8 cellular contexts compared by ENCODE assay signal in genomic region chr1:65264197-65264929, GRCh38. TPM values are rescaled to one million over a fixed set of nuclear protein-coding genes. Genes with fewer than 3 reads are reported as not detected.
DNase-seq lines count a peak whose midpoint lies in the region; ATAC-seq and TF ChIP-seq lines count a peak whose summit lies in the region.

No MANE protein-coding gene starts in this region.

- no peaks in the 10 kb centered on the region for H3K9me3 ChIP-seq in mucosa of rectum (ENCODE audit: control insufficient read depth in 2 of 2, low read length in 2 of 2)

- H3K27me3 Mint-ChIP-seq in activated T-cell treated with anti-CD3 and anti-CD28 coated beads, Interleukin-2, amount 50 U/mL, for 72 hours (ENCODE audit: low read depth) = peaks cover 50% of the 10 kb centered on the region

- no peak overlapping the region for H3K27ac Mint-ChIP-seq in activated T-cell treated with anti-CD3 and anti-CD28 coated beads, Interleukin-2, amount 50 U/mL, for 72 hours

- peak in 1 of 2 donors; percentile 4 for DNase-seq in activated T-cell treated with anti-CD3 and anti-CD28 coated beads, Interleukin-2, amount 50 U/mL, for 72 hours
- DNase-seq in activated T-cell treated with anti-CD3 and anti-CD28 coated beads for 4 hours (no peak), SHP77 treated with DMSO at 0.1 percent for 48 hours (lab: John Stamatoyannopoulos, UW) (peak; percentile 57), epithelial cell of proximal tubule (ENCODE audit: low read depth) (no peak)

- TF ChIP-seq CTCF in epithelial cell of proximal tubule (conservative IDR thresholded peaks at IDR 0.05; ENCODE audit: low read depth, low read length) = no peak

- no peaks in the 10 kb centered on the region for H3K9me3 Mint-ChIP-seq in activated T-cell treated with anti-CD3 and anti-CD28 coated beads, Interleukin-2, amount 50 U/mL, for 72 hours

- no peak for ATAC-seq in activated T-cell treated with anti-CD3 and anti-CD28 coated beads, Interleukin-2, amount 50 U/mL, for 72 hours (replicated peaks in 1 of 2)
- ATAC-seq in HG02759 (IDR thresholded peaks at IDR 0.05; ENCODE audit: unreplicated experiment) (no peak), GM18502 (IDR thresholded peaks at IDR 0.05; ENCODE audit: poor library complexity, unreplicated experiment) (no peak), GM21360 (IDR thresholded peaks at IDR 0.05; ENCODE audit: unreplicated experiment) (no peak)

- no peak overlapping the region for H3K9ac ChIP-seq in mucosa of rectum (ENCODE audit: low read depth in 1 of 2, low read length in 2 of 2)

- H3K36me3 Mint-ChIP-seq in activated T-cell treated with anti-CD3 and anti-CD28 coated beads, Interleukin-2, amount 50 U/mL, for 72 hours (ENCODE audit: insufficient read depth in 2 of 2) = no peaks in the 10 kb centered on the region

- peaks cover 2 to 8% of the 10 kb centered on the region in 2 donors for H3K4me1 ChIP-seq in mucosa of rectum (ENCODE audit: control insufficient read depth in 2 of 2, insufficient read depth in 2 of 2, low read length in 2 of 2)

- H3K4me3 ChIP-seq in epithelial cell of proximal tubule (ENCODE audit: low read depth, low read length) (peak overlapping the region; percentile 64), mucosa of rectum (ENCODE audit: low read length in 2 of 2) (peak overlapping the region; percentile 45 to 51)

- no peaks in the 10 kb centered on the region for H3K36me3 ChIP-seq in mucosa of rectum (ENCODE audit: control insufficient read depth in 2 of 2, insufficient read depth in 2 of 2, low read length in 2 of 2)

- H3K27ac ChIP-seq in mucosa of rectum (ENCODE audit: low read depth in 2 of 2, low read length in 2 of 2) = no peak overlapping the region

- H3K4me3 Mint-ChIP-seq in activated T-cell treated with anti-CD3 and anti-CD28 coated beads, Interleukin-2, amount 50 U/mL, for 72 hours = peak overlapping the region; percentile 49 to 59

- H3K27me3 ChIP-seq in mucosa of rectum (ENCODE audit: control insufficient read depth in 2 of 2, insufficient read depth in 2 of 2, low read length in 2 of 2) = peaks cover 10 to 23% of the 10 kb centered on the region in 2 donors

- peaks cover 38% of the 10 kb centered on the region for H3K4me1 Mint-ChIP-seq in activated T-cell treated with anti-CD3 and anti-CD28 coated beads, Interleukin-2, amount 50 U/mL, for 72 hours (ENCODE audit: low read depth)

RNA-seq across cellular contexts. Expression of gene DNAJC6, which starts 45.0 kb away (rescaled TPM):
- total RNA-seq in activated T-cell treated with anti-CD3 and anti-CD28 coated beads, Interleukin-2, amount 50 U/mL, for 72 hours = 1 to 10 TPM; 2.3 to 3.1 TPM
- 6.9 and 14.3 TPM in 2 replicates for total RNA-seq in epithelial cell of proximal tubule
